24 cellular contexts compared by ENCODE assay signal in the genomic region with DNA sequence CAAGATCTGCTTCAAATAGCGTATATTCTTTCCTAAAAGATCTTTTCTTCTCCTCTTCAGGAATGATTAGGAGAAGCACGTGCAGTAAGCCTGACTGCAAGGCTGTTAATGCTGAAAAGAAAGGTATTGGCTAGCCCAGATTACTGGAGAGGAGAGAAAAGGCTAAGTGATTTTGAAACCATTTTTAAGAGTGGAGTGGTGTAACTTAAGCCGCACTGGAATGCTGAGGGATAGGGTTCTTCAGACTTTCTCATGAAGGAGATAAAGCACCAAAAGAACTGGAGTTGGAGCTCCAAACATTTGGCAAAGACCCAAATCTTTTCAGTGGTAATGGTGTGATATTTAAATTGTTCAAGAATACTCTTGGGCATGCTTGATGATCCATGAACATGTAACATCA.
"Had no signal": no experiment of that assay in that cellular context is flagged by ENCODE, and none has a peak within 500 bp of the region (broad histone marks: within the 10 kb centered on the region; RNA-seq: fewer than 3 reads in every experiment).

No MANE protein-coding gene starts in this region.

- H3K4me1 Mint-ChIP-seq: activated B cell treated with CpG ODN at 0.5 μM for 24 hours; activated CD4-positive, alpha-beta memory T cell treated with anti-CD3 and anti-CD28 coated beads, Interleukin-2, amount 10 ng/mL, durations not matched to agents 7 days and 5 days; activated T-helper 17 cell treated with anti-CD3 and anti-CD28 coated beads, Interleukin-2, amount 50 U/mL, for 72 hours; T-cell had no signal

- H3K4me3 ChIP-seq: SK-N-MC had no signal

- H3K4me3 Mint-ChIP-seq: activated B cell treated with CpG ODN at 0.5 μM for 24 hours; activated CD4-positive, alpha-beta memory T cell treated with anti-CD3 and anti-CD28 coated beads, Interleukin-2, amount 10 ng/mL, durations not matched to agents 7 days and 5 days; activated naive CD4-positive, alpha-beta T cell treated with anti-CD3 and anti-CD28 coated beads for 36 hours; activated naive CD8-positive, alpha-beta T cell; activated T-helper 17 cell treated with anti-CD3 and anti-CD28 coated beads, Interleukin-2, amount 50 U/mL, for 72 hours; T-cell had no signal

- H3K9me3 Mint-ChIP-seq: activated B cell treated with CpG ODN at 0.5 μM for 24 hours; activated CD4-positive, alpha-beta memory T cell treated with anti-CD3 and anti-CD28 coated beads, Interleukin-2, amount 10 ng/mL, durations not matched to agents 7 days and 5 days; activated naive CD4-positive, alpha-beta T cell treated with anti-CD3 and anti-CD28 coated beads for 36 hours; activated T-helper 17 cell treated with anti-CD3 and anti-CD28 coated beads, Interleukin-2, amount 50 U/mL, for 72 hours had no signal

- H3K27ac ChIP-seq: SK-N-MC had no signal

- H3K27ac Mint-ChIP-seq: activated B cell treated with CpG ODN at 0.5 μM for 24 hours; activated CD4-positive, alpha-beta memory T cell treated with anti-CD3 and anti-CD28 coated beads, Interleukin-2, amount 10 ng/mL, durations not matched to agents 7 days and 5 days; activated naive CD4-positive, alpha-beta T cell treated with anti-CD3 and anti-CD28 coated beads for 36 hours; activated naive CD8-positive, alpha-beta T cell; activated T-helper 17 cell treated with anti-CD3 and anti-CD28 coated beads, Interleukin-2, amount 50 U/mL, for 72 hours; T-cell had no signal

- H3K36me3 Mint-ChIP-seq: activated naive CD8-positive, alpha-beta T cell; T-cell had no signal

- DNase-seq: activated B cell treated with CpG ODN at 0.5 μM for 24 hours; activated CD4-positive, alpha-beta memory T cell treated with anti-CD3 and anti-CD28 coated beads, Interleukin-2, amount 10 ng/mL, durations not matched to agents 7 days and 5 days; activated CD4-positive, alpha-beta T cell treated with anti-CD3 and anti-CD28 coated beads for 1 hour; activated CD4-positive, alpha-beta T cell treated with anti-CD3 and anti-CD28 coated beads, Interleukin-2, amount 50 U/mL, for 1 hour; activated gamma-delta T cell; activated naive CD4-positive, alpha-beta T cell treated with anti-CD3 and anti-CD28 coated beads for 36 hours; activated T-cell treated with anti-CD3 and anti-CD28 coated beads for 4 hours; activated T-cell treated with anti-CD3 and anti-CD28 coated beads, Interleukin-2, amount 50 U/mL, for 48 hours; cerebellar nuclear complex; Kasumi-1; KBM-7; NCI-H1105 treated with DMSO at 0.1 percent for 48 hours; NCI-H146; NCI-H187 treated with DMSO at 0.1 percent for 48 hours; NCI-H2081 treated with DMSO at 0.1 percent for 48 hours; NCI-H510A treated with DMSO at 0.1 percent for 48 hours; NCI-H69; SIG-M5; T-cell; T-helper 2 cell; T1000 had no signal

- ATAC-seq: activated T-helper 17 cell treated with anti-CD3 and anti-CD28 coated beads, Interleukin-2, amount 50 U/mL, for 72 hours; T-cell had no signal
